In the genomic region with DNA sequence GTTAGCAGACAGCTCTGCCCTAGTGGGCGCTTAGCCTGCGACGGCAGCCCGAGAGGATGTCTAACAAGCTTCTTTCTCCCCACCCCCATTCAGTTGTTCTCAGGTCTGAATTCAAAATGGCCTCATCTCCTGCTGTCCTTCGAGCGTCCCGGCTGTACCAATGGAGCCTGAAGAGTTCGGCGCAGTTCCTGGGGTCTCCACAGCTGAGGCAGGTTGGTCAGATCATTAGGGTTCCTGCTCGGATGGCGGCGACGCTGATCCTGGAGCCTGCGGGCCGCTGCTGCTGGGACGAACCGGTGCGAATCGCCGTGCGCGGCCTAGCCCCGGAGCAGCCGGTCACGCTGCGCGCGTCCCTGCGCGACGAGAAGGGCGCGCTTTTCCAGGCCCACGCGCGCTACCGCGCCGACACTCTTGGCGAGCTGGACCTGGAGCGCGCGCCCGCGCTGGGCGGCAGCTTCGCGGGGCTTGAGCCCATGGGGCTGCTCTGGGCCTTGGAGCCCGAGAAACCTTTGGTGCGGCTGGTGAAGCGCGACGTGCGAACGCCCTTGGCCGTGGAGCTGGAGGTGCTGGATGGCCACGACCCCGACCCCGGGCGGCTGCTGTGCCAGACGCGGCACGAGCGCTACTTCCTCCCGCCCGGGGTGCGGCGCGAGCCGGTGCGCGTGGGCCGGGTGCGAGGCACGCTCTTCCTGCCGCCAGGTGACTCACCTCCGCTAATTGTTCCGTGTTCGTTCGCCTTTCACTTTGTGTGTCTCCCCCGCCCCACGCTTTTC, we compare ENCODE assay signal across 8 cellular contexts. TPM values are rescaled to one million over a fixed set of nuclear protein-coding genes. Genes with fewer than 3 reads are reported as not detected.
A peak's percentile ranks its signal among the peaks of the same experiment; 100 is the strongest.
DNase-seq lines count a peak whose midpoint lies in the region; ATAC-seq and TF ChIP-seq lines count a peak whose summit lies in the region.
"Not testable (repeated sequence)": the region's sequence is repeated elsewhere in the genome, so short reads cannot be mapped to it uniquely, and the experiment has no call there.

A gene with protein sequence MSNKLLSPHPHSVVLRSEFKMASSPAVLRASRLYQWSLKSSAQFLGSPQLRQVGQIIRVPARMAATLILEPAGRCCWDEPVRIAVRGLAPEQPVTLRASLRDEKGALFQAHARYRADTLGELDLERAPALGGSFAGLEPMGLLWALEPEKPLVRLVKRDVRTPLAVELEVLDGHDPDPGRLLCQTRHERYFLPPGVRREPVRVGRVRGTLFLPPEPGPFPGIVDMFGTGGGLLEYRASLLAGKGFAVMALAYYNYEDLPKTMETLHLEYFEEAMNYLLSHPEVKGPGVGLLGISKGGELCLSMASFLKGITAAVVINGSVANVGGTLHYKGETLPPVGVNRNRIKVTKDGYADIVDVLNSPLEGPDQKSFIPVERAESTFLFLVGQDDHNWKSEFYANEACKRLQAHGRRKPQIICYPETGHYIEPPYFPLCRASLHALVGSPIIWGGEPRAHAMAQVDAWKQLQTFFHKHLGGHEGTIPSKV (plus strand): TSS at position 29 of the 773 bp plus-strand sequence. CDS start 28 bp downstream, at position 57.

- POLR2A ChIA-PET in GM10248 (lab: Yijun Ruan, JAX) = interaction anchor here (0.5 to 0.7 kb wide), 2 partner anchors 10 to 128 kb away, joined by 3 to 10 read pairs; no protein-coding TSS in a partner anchor

- peak; percentile 64 for ATAC-seq in HG02759 (IDR thresholded peaks at IDR 0.05; ENCODE audit: unreplicated experiment)
- peak; percentile 91 to 92 for ATAC-seq in left cardiac atrium

- DNase-seq in GM10248 (ENCODE audit: extremely low spot score) = peak; percentile 81
- peak; percentile 97 for DNase-seq in NCI-H1694 treated with DMSO at 0.1 percent for 48 hours (lab: John Stamatoyannopoulos, UW)
- DNase-seq in amygdala (lab: John Stamatoyannopoulos, UW) = peak in 50 of 56 donors; percentile 9 to 83 (median 54)
- peak; percentile 85 for DNase-seq in left cardiac atrium
- DNase-seq in posterior cingulate gyrus = peak; percentile 42 to 95 (median 58)
- peak; percentile 76 to 94 for DNase-seq in tibial artery

- peak within 1 kb of the TSS; percentile 86 to 99 for H3K27ac ChIP-seq in tibial artery

- not testable (repeated sequence) for H3K9me3 ChIP-seq in tibial artery

- peaks cover 2 to 19% (median 11%) of the 10 kb centered on the region in 3 donors for H3K36me3 ChIP-seq in tibial artery

- H3K4me3 ChIP-seq in tibial artery = peak within 1 kb of the TSS; percentile 61 to 67

- intact Hi-C loops in T-helper 2 cell treated with Interferon-gamma antibody and Interleukin-4, amounts not matched to agents 100 ng/mL and 5 ng/mL, for 36 hours (cut with micrococcal nuclease) = loop anchor here (1.0 to 5.0 kb wide), 4 partner anchors 47 to 191 kb away; a partner anchor contains a TSS
- intact Hi-C loops in left cardiac atrium (cut with DNase I); tibial artery (cut with DNase I; ENCODE audit: low total_unique reads): not testable (repeated sequence)
- intact Hi-C loops in posterior cingulate gyrus (cut with DNase I) = loop anchor here (5.0 kb wide), 1 partner anchor 77 kb away; a partner anchor contains a TSS

- H3K4me1 ChIP-seq in tibial artery = peaks cover 0 to 36% (median 15%) of the 10 kb centered on the region in 4 donors

- CTCF ChIA-PET in GM10248 (lab: Yijun Ruan, JAX) = interaction anchor here (0.7 to 4.6 kb wide), 16 partner anchors 10 to 401 kb away, joined by 3 to 38 read pairs (median 4); a partner anchor contains a TSS

- H3K27me3 ChIP-seq in tibial artery = not testable (repeated sequence)

- not testable (repeated sequence) for TF ChIP-seq CTCF in GM10248 (IDR thresholded peaks at IDR 0.05; ENCODE audit: control extremely low read depth, extremely low read depth, low read depth, missing control alignments); tibial artery (IDR thresholded peaks at IDR 0.05)

RNA-seq across cellular contexts. Expression of the gene that starts here (rescaled TPM):
- 17.9 and 18.1 TPM in 2 replicates for total RNA-seq in T-helper 2 cell treated with Interferon-gamma antibody and Interleukin-4, amounts not matched to agents 100 ng/mL and 5 ng/mL, for 36 hours
- total RNA-seq in left cardiac atrium = 100 to 1,000 TPM; 130 to 151 TPM

Comparison
In these comparisons a context has a peak if more than half of its experiments do, and no peak if none do; other contexts are left out.
1. Peak in every context shown above with its lines: DNase-seq, ATAC-seq, H3K4me3 ChIP-seq and H3K27ac ChIP-seq.